In genomic region chr11:69209038-69209350, GRCh38 we compare ENCODE assay signal across 20 cellular contexts. TPM values are rescaled to one million over a fixed set of nuclear protein-coding genes. Genes with fewer than 3 reads are reported as not detected.
"Had no signal": no experiment of that assay in that cellular context is flagged by ENCODE, and none has a peak within 500 bp of the region (broad histone marks: within the 10 kb centered on the region; RNA-seq: fewer than 3 reads in every experiment).

No MANE protein-coding gene starts in this region.

- ATAC-seq: left lobe of liver, pancreas, right lobe of liver had no signal

- H3K9me3 Mint-ChIP-seq: neural crest cell had no signal

- H3K27me3 ChIP-seq: pancreas, right lobe of liver, testis, upper lobe of left lung had no signal

- H3K9me3 ChIP-seq: pancreas, right lobe of liver, testis, upper lobe of left lung had no signal

- FAIRE-seq: endometrium, keratinocyte, pancreas had no signal

- DNase-seq: activated CD4-positive, alpha-beta T cell treated with anti-CD3 and anti-CD28 coated beads for 1 hour; activated CD4-positive, alpha-beta T cell treated with anti-CD3 and anti-CD28 coated beads, Interleukin-2, amount 50 U/mL, for 4 hours; activated naive CD4-positive, alpha-beta T cell; erythroblast; foreskin melanocyte; glutamatergic neuron; hippocampal formation; stimulated activated CD4-positive, alpha-beta T cell treated with anti-CD3 and anti-CD28 coated beads, Interleukin-4, amount 100 ng/mL, for 4 hours; testis; upper lobe of left lung had no signal

- H3K4me3 Mint-ChIP-seq: activated T-helper 1 cell treated with anti-CD3 and anti-CD28 coated beads, Interleukin-12 subunit alpha, Interleukin-12 subunit beta, Interleukin-2, Interleukin-4 antibody, amounts not matched to agents 30 ng/mL and 10 ng/mL and 1 ng/mL, durations not matched to agents 14 hours and 24 hours and 36 hours; brain; neural crest cell; stimulated activated memory B cell treated with anti-CD40 and anti-IgM and Interleukin-4, amounts not matched to agents 10 μg/mL and 1 μg/mL and 100 μg/mL, for 72 hours had no signal

- H3K4me1 ChIP-seq: pancreas, right lobe of liver, testis had no signal

- H3K4me3 ChIP-seq: coronary artery, pancreas, right lobe of liver, testis, upper lobe of left lung had no signal

- H3K27ac ChIP-seq: coronary artery, pancreas, right lobe of liver, testis, upper lobe of left lung had no signal

- H3K36me3 ChIP-seq: pancreas, right lobe of liver, upper lobe of left lung had no signal

- H3K36me3 Mint-ChIP-seq: brain; stimulated activated memory B cell treated with anti-CD40 and anti-IgM and Interleukin-4, amounts not matched to agents 10 μg/mL and 1 μg/mL and 100 μg/mL, for 72 hours had no signal

- H3K27ac Mint-ChIP-seq: activated T-helper 1 cell treated with anti-CD3 and anti-CD28 coated beads, Interleukin-12 subunit alpha, Interleukin-12 subunit beta, Interleukin-2, Interleukin-4 antibody, amounts not matched to agents 30 ng/mL and 10 ng/mL and 1 ng/mL, durations not matched to agents 14 hours and 24 hours and 36 hours; stimulated activated memory B cell treated with anti-CD40 and anti-IgM and Interleukin-4, amounts not matched to agents 10 μg/mL and 1 μg/mL and 100 μg/mL, for 72 hours had no signal

RNA-seq across cellular contexts. Expression of gene SMIM38, which starts 53.3 kb away (rescaled TPM):
- total RNA-seq: left lobe of liver, right lobe of liver had no signal
- polyA plus RNA-seq: keratinocyte had no signal
